9 cellular contexts compared by ENCODE assay signal in the genomic region with DNA sequence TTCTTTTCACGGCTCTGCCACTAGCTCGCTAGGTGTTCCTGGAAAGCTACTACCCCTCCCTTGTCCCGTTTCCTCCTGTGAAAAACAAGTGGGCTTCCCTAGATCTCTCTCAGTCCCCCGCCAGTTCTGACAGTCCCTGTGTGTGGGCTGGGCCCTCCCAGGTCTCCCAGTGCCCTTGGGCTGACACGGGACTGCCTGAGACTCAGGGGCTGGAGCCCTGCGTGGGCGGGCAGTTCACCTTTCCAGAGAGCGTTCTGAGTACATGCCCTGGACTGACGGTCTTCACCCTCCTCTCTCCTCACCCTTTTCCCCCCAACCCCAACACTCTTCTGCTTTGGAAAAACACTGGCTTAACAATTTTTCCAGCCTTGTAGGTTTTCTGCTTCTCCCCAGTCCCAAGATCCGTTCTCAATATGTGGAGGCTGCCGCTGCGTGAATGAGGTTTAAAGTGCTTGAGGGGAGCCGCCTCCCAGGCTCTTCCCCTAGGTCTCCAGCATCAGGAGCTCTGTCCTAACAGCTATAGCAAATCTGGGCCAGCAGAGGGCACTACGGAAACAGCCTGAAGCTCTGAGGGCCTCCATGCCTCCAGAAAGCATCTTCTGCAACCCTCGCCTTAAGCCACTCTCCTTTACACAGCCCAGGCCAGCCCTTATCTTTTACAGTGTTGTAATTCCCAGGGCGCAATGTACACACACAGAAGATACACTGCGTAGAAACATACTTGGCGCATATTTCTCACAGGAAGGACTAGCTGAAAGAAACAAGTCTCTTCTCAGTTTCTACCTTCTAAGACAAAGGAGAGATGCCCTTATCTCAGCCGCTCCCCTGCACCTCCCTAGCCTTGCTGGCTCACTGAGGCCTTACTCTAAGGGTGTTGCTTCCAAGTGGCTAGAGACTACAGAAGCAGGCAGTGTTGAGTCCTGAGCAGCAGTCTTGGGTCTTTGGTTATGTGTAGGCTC. TPM values are rescaled to one million over a fixed set of nuclear protein-coding genes. Genes with fewer than 3 reads are reported as not detected.
DNase-seq lines count a peak whose midpoint lies in the region; ATAC-seq and TF ChIP-seq lines count a peak whose summit lies in the region.
"Had no signal": no experiment of that assay in that cellular context is flagged by ENCODE, and none has a peak within 500 bp of the region (broad histone marks: within the 10 kb centered on the region; RNA-seq: fewer than 3 reads in every experiment).

No MANE protein-coding gene starts in this region.

- H3K27ac ChIP-seq in DOHH2 (ENCODE audit: low read depth, low read length) = no peak overlapping the region

- H3K9me3 Mint-ChIP-seq in T-cell (no peaks in the 10 kb centered on the region), nephron progenitor cell (peaks cover 8% of the 10 kb centered on the region)

- DNase-seq in Jurkat, Clone E6-1 (ENCODE audit: low read depth, low spot score) = peak; percentile 41
- DNase-seq in T-cell = peak in 27 of 34 experiments; percentile 2 to 40 (median 21)
- peak; percentile 35 to 57 for DNase-seq in cardiac fibroblast (ENCODE audit: low read depth in 2 of 2)
- peak; percentile 67 for DNase-seq in nephron progenitor cell
- DNase-seq in central memory CD4-positive, alpha-beta T cell = no peak

- peaks cover 34% of the 10 kb centered on the region for H3K27me3 ChIP-seq in DOHH2 (ENCODE audit: control insufficient read depth, low read length)

- no peak overlapping the region for H3K4me3 ChIP-seq in DOHH2 (ENCODE audit: low read length)
- no peak overlapping the region for H3K4me3 ChIP-seq in Jurkat, Clone E6-1 (ENCODE audit: low read length)
- no peak overlapping the region for H3K4me3 ChIP-seq in cardiac fibroblast (replicated peaks in 1 of 2; ENCODE audit: low read depth in 2 of 2, low read length in 2 of 2)

- H4K20me1 ChIP-seq in DOHH2 (ENCODE audit: control insufficient read depth, insufficient read depth, low read depth, low read length) = no peaks in the 10 kb centered on the region

- H3K9me3 ChIP-seq in DOHH2 (ENCODE audit: control insufficient read depth, insufficient read depth, low read length) = no peaks in the 10 kb centered on the region

- ATAC-seq in GM21515 (IDR thresholded peaks at IDR 0.05; ENCODE audit: unreplicated experiment) (peak; percentile 87), T-cell (replicated peaks in 1 of 4) (peak in 2 of 4 experiments; percentile 32 to 35), GM19452 (IDR thresholded peaks at IDR 0.05; ENCODE audit: unreplicated experiment) (no peak)

- peak overlapping the region; percentile 35 for H3K4me2 ChIP-seq in DOHH2 (ENCODE audit: low read length)

- H3K4me3 Mint-ChIP-seq in T-cell (no peak overlapping the region), nephron progenitor cell (peak overlapping the region; percentile 59)

- TF ChIP-seq CTCF in DOHH2 (IDR thresholded peaks at IDR 0.05; ENCODE audit: low read depth, low read length, poor library complexity, severe bottlenecking) = peak; percentile 81
- peak; percentile 65 for TF ChIP-seq CTCF in cardiac fibroblast (IDR thresholded peaks at IDR 0.05; ENCODE audit: low read depth, low read length)
- TF ChIP-seq CTCF in nephron progenitor cell (IDR thresholded peaks at IDR 0.05) = peak; percentile 66

- H3K27me3 Mint-ChIP-seq in T-cell (peaks cover 11 to 20% of the 10 kb centered on the region in 2 donors), nephron progenitor cell (ENCODE audit: low read depth, poor library complexity) (peaks cover 12% of the 10 kb centered on the region)

- H3K79me2 ChIP-seq in DOHH2 (ENCODE audit: control insufficient read depth, low read length) = no peaks in the 10 kb centered on the region

- no peaks in the 10 kb centered on the region for H3F3A ChIP-seq in DOHH2 (ENCODE audit: control insufficient read depth, insufficient read depth)

- H3K9me2 ChIP-seq in DOHH2 (replicated peaks; ENCODE audit: control insufficient read depth, low read length) = no peaks in the 10 kb centered on the region

- H3K36me3 Mint-ChIP-seq in T-cell (no peaks in the 10 kb centered on the region), nephron progenitor cell (ENCODE audit: low read depth) (no peaks in the 10 kb centered on the region)

- H3K27ac Mint-ChIP-seq in T-cell = no peak overlapping the region
- H3K27ac Mint-ChIP-seq in nephron progenitor cell = no peak overlapping the region

- H3K36me3 ChIP-seq in DOHH2 (ENCODE audit: control insufficient read depth, low read length) = no peaks in the 10 kb centered on the region

- CTCF ChIA-PET in T-cell (lab: Charles Lee) = interaction anchor here (0.5 to 1.1 kb wide), 9 partner anchors 13 to 489 kb away, joined by 3 to 5 read pairs (median 3); no protein-coding TSS in a partner anchor

- H3K4me1 ChIP-seq in DOHH2 (ENCODE audit: control insufficient read depth, low read length) = peaks cover 3% of the 10 kb centered on the region; the same call in 1 of the 2 replicates

- POLR2A ChIA-PET in T-cell (lab: Charles Lee) = no interaction called here

- H3K4me1 Mint-ChIP-seq in T-cell = no peaks in the 10 kb centered on the region
- H3K4me1 Mint-ChIP-seq in nephron progenitor cell = peaks cover 22% of the 10 kb centered on the region

RNA-seq across cellular contexts. Expression of a gene that starts 10.4 kb away (rescaled TPM):
- polyA plus RNA-seq in Jurkat, Clone E6-1 (2012; ENCODE audit: insufficient read depth, insufficient read length) = not detected
- total RNA-seq in T-cell = not detected
- polyA plus RNA-seq: adipose tissue had no signal

RNA-seq across cellular contexts. Expression of a gene that starts 23.9 kb away (rescaled TPM):
- not detected for polyA plus RNA-seq in Jurkat, Clone E6-1 (2012; ENCODE audit: insufficient read depth, insufficient read length)
- not detected for total RNA-seq in T-cell
- polyA plus RNA-seq: adipose tissue had no signal
